ENCODE assay signal across 8 cellular contexts in the genomic region with DNA sequence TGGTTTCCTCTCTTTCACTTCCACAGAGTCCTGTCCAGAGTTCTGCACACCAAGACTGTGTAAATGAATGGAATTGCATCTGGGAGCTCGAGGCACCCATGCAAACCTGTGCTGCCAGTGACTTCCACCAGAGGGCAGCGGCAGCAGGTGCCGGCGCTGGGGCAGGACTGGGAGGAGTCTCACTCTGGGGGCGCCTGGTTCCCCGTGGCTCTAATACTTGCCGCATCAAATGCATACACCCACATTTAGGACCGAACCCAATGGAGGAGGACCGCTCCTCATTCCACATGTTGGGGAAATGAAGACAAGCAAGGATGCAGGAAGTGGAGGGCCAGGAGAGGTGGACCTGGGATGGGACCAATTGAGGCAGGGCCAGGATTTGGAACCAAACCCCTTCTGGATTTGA. TPM values are rescaled to one million over a fixed set of nuclear protein-coding genes. Genes with fewer than 3 reads are reported as not detected.
A peak's percentile ranks its signal among the peaks of the same experiment; 100 is the strongest.
DNase-seq lines count a peak whose midpoint lies in the region; ATAC-seq, FAIRE-seq and TF ChIP-seq lines count a peak whose summit lies in the region.

No MANE protein-coding gene starts in this region.

- POLR2A ChIA-PET in MCF 10A (lab: Yijun Ruan, JAX), result interaction anchor here (1.2 kb wide), 1 partner anchor 22 kb away, joined by 3 read pairs; no protein-coding TSS in a partner anchor

- no peaks in the 10 kb centered on the region for H3K9me2 ChIP-seq in Karpas-422 (replicated peaks; ENCODE audit: insufficient read depth, low read length)

- H3K27ac ChIP-seq in Karpas-422 (ENCODE audit: low read length) (no peak overlapping the region), right lobe of liver (no peak overlapping the region)

- no peak overlapping the region for H3K4me3 Mint-ChIP-seq in MCF 10A (ENCODE audit: unreplicated experiment)

- H3K79me2 ChIP-seq in Karpas-422 (ENCODE audit: low read length), result no peaks in the 10 kb centered on the region

- H3K9me3 ChIP-seq in Karpas-422 (ENCODE audit: low read length) (no peaks in the 10 kb centered on the region), right lobe of liver (no peaks in the 10 kb centered on the region)

- peak; percentile 64 for DNase-seq in GM12892 (ENCODE audit: insufficient read length)
- DNase-seq in Karpas-422, result peak; percentile 89
- DNase-seq in MCF 10A (ENCODE audit: unreplicated experiment), result peak; percentile 54
- DNase-seq in right lobe of liver, result peak in 2 of 3 donors; percentile 62 to 63
- DNase-seq in stimulated activated CD8-positive, alpha-beta memory T cell treated with anti-CD3 and anti-CD28 coated beads, Interleukin-2, amount 100 ng/mL, for 1 hour (ENCODE audit: low read depth in 2 of 2), result peak; percentile 63 to 68
- DNase-seq in NCI-H1105 (lab: John Stamatoyannopoulos, UW), result no peak

- intact Hi-C loops in MCF 10A (cut with micrococcal nuclease) (loop anchor here (1.0 kb wide), 3 partner anchors 160 to 217 kb away; no protein-coding TSS in a partner anchor), right lobe of liver (cut with DNase I) (no loop called here)

- TF ChIP-seq CTCF in WI38 (IDR thresholded peaks at IDR 0.05; ENCODE audit: low read depth, low read length), result peak; percentile 79
- peak; percentile 73 for TF ChIP-seq CTCF in MCF 10A (IDR thresholded peaks at IDR 0.05; ENCODE audit: unreplicated experiment)
- TF ChIP-seq CTCF in right lobe of liver (IDR thresholded peaks at IDR 0.05), result peak; percentile 73 to 88 (median 80)

- H3K4me3 ChIP-seq in Karpas-422 (ENCODE audit: low read length) (no peak overlapping the region), WI38 (ENCODE audit: low read depth, low read length) (no peak overlapping the region), right lobe of liver (no peak overlapping the region)

- H3K4me2 ChIP-seq in Karpas-422 (ENCODE audit: low read depth, low read length, poor library complexity, severe bottlenecking), result no peak overlapping the region

- BruUV-seq in MCF 10A (replicated peaks; lab: Mats Ljungman, UMichigan), result no TSS peak

- H3K36me3 ChIP-seq in Karpas-422 (ENCODE audit: insufficient read depth, low read length), result no peaks in the 10 kb centered on the region
- H3K36me3 ChIP-seq in right lobe of liver, result no peaks in the 10 kb centered on the region

- no peaks in the 10 kb centered on the region for H3K36me3 Mint-ChIP-seq in MCF 10A (ENCODE audit: insufficient read depth, unreplicated experiment)

- H3K4me1 Mint-ChIP-seq in MCF 10A (ENCODE audit: insufficient read depth, unreplicated experiment), result no peaks in the 10 kb centered on the region

- no peaks in the 10 kb centered on the region for H4K20me1 ChIP-seq in Karpas-422 (ENCODE audit: insufficient read depth, low read depth, low read length)

- ATAC-seq in right lobe of liver (peak; percentile 79 to 88 (median 85)), HG03139 (IDR thresholded peaks at IDR 0.05; ENCODE audit: unreplicated experiment) (no peak)

- H3K9ac ChIP-seq in Karpas-422 (ENCODE audit: low read length), result no peak overlapping the region

- no peak overlapping the region for H3K27ac Mint-ChIP-seq in MCF 10A (ENCODE audit: low read depth, unreplicated experiment)

- no peak for TF ChIP-seq POLR2A in GM12892 (IDR thresholded peaks at IDR 0.05; ENCODE audit: low read depth, low read length)
- no peak for TF ChIP-seq POLR2A in right lobe of liver (IDR thresholded peaks at IDR 0.05)

- peaks cover 16% of the 10 kb centered on the region for H3K9me3 Mint-ChIP-seq in MCF 10A (ENCODE audit: unreplicated experiment)

- no peaks in the 10 kb centered on the region for H3K27me3 Mint-ChIP-seq in MCF 10A (ENCODE audit: insufficient read depth, unreplicated experiment)

- CTCF ChIA-PET in MCF 10A (lab: Yijun Ruan, JAX), result interaction anchor here (0.5 to 1.5 kb wide), 10 partner anchors 9 to 217 kb away, joined by 3 to 8 read pairs (median 4); no protein-coding TSS in a partner anchor

- H3K27me3 ChIP-seq in Karpas-422 (ENCODE audit: low read length), result no peaks in the 10 kb centered on the region
- H3K27me3 ChIP-seq in right lobe of liver, result no peaks in the 10 kb centered on the region

- WGBS in right lobe of liver (ENCODE audit: insufficient coverage, low coverage, low lambda C conversion rate, missing lambda C conversion rate), result 14% methylated on average over 6 of the region's 9 CpGs

- FAIRE-seq in GM12892 (lab: Jason Lieb, UNC), result peak; percentile 93

- no peaks in the 10 kb centered on the region; the same call in 1 of the 2 replicates for H3K4me1 ChIP-seq in Karpas-422 (ENCODE audit: low read length)
- H3K4me1 ChIP-seq in right lobe of liver, result no peaks in the 10 kb centered on the region

- no peak overlapping the region for H2AFZ ChIP-seq in Karpas-422 (ENCODE audit: low read length)

RNA-seq across cellular contexts. Expression of a gene that starts 1.1 kb away (rescaled TPM):
- 2.9 TPM for polyA plus RNA-seq in GM12892 (2012; ENCODE audit: missing spikeins)
- not detected in 2 replicates for total RNA-seq in Karpas-422 (2014; rRNA removed; shearing (Covaris generic); ENCODE audit: low replicate concordance)
- total RNA-seq in MCF 10A (2022) (not detected in 2 replicates), right lobe of liver (1 to 10 TPM in 1 of 6 experiments, under 1 TPM in 5; 0.29 to 2.4 (median 0.52) TPM)

RNA-seq across cellular contexts. Expression of a gene that starts 18.4 kb away (rescaled TPM):
- polyA plus RNA-seq in GM12892 (2012; ENCODE audit: missing spikeins), result 62.6 TPM
- total RNA-seq in Karpas-422 (2014; rRNA removed; shearing (Covaris generic); ENCODE audit: low replicate concordance), result 49.5 and 64.7 TPM in 2 replicates
- total RNA-seq in MCF 10A (2022) (not detected in 2 replicates), right lobe of liver (10 to 100 TPM in 3 of 6 experiments, 1 to 10 TPM in 3; 7.2 to 22.2 (median 9.2) TPM)

RNA-seq across cellular contexts. Expression of a gene that starts 46.1 kb away (rescaled TPM):
- 4.3 TPM for polyA plus RNA-seq in GM12892 (2012; ENCODE audit: missing spikeins)
- 1.6 and 5.2 TPM in 2 replicates for total RNA-seq in Karpas-422 (2014; rRNA removed; shearing (Covaris generic); ENCODE audit: low replicate concordance)
- total RNA-seq in MCF 10A (2022) (20.5 and 22.5 TPM in 2 replicates), right lobe of liver (1 to 10 TPM in 4 of 6 experiments, under 1 TPM in 2; 0.76 to 4.2 (median 1.7) TPM)

RNA-seq across cellular contexts. Expression of a gene that starts 56.4 kb away (rescaled TPM):
- polyA plus RNA-seq in GM12892 (2012; ENCODE audit: missing spikeins), result 49.8 TPM
- total RNA-seq in Karpas-422 (2014; rRNA removed; shearing (Covaris generic); ENCODE audit: low replicate concordance), result 42.3 and 44.4 TPM in 2 replicates
- total RNA-seq in MCF 10A (2022) (39.5 and 45.8 TPM in 2 replicates), right lobe of liver (10 to 100 TPM; 29.0 to 40.9 (median 34.1) TPM)
